ENCODE assay signal across 21 cellular contexts in genomic region chr10:85430991-85431390, GRCh38.
DNase-seq lines count a peak whose midpoint lies in the region; ATAC-seq, FAIRE-seq and TF ChIP-seq lines count a peak whose summit lies in the region.
"Had no signal": no experiment of that assay in that cellular context is flagged by ENCODE, and none has a peak within 500 bp of the region (broad histone marks: within the 10 kb centered on the region; RNA-seq: fewer than 3 reads in every experiment).

No MANE protein-coding gene starts in this region.

- H3K4me2 ChIP-seq in A549: no peak overlapping the region
- no peak overlapping the region for H3K4me2 ChIP-seq in hepatocyte

- POLR2A ChIA-PET in A549 (lab: Yijun Ruan, JAX): no interaction called here

- TF ChIP-seq EP300 in A549 (IDR thresholded peaks at IDR 0.05): no peak

- no peak for TF ChIP-seq CTCF in A549 (IDR thresholded peaks at IDR 0.05)
- no peak for TF ChIP-seq CTCF in hepatocyte (IDR thresholded peaks at IDR 0.05; ENCODE audit: poor library complexity)
- no peak for TF ChIP-seq CTCF in BE2C (IDR thresholded peaks at IDR 0.05; ENCODE audit: low read depth, low read length)

- no peak for TF ChIP-seq RAD21 in A549 (conservative IDR thresholded peaks at IDR 0.05 in 1 of 2, IDR thresholded peaks at IDR 0.05 in 1 of 2)

- no peak overlapping the region for H2AFZ ChIP-seq in hepatocyte

- no peaks in the 10 kb centered on the region for H3K79me2 ChIP-seq in hepatocyte

- H3K9me3 ChIP-seq in A549 (no peaks in the 10 kb centered on the region), hepatocyte (ENCODE audit: low read depth) (no peaks in the 10 kb centered on the region), BE2C (no peaks in the 10 kb centered on the region)
- H3K9me3 ChIP-seq: Peyer's patch, SJCRH30 had no signal

- DNase-seq in A549 (ENCODE audit: low read depth in 1 of 2, low spot score in 1 of 2): peak in 1 of 2 experiments; percentile 26
- DNase-seq in H4 (ENCODE audit: low spot score): peak; percentile 14
- DNase-seq in T1000 (lab: John Stamatoyannopoulos, UW): peak; percentile 14
- DNase-seq in hepatocyte (ENCODE audit: low spot score): peak; percentile 39
- DNase-seq in activated T-cell treated with anti-CD3 and anti-CD28 coated beads for 4 hours: no peak
- DNase-seq in NCI-H1930 (lab: John Stamatoyannopoulos, UW): no peak
- DNase-seq in BE2C: no peak
- DNase-seq: CD4-positive, CD25-positive, alpha-beta regulatory T cell; COR-L47; DMS 273 treated with DMSO at 0.1 percent for 48 hours; H9; Karpas-422; NCI-H187; NCI-H2107; NCI-H774; Peyer's patch; SJCRH30; T-cell had no signal

- H3K27me3 ChIP-seq in hepatocyte (no peaks in the 10 kb centered on the region), BE2C (no peaks in the 10 kb centered on the region)
- H3K27me3 ChIP-seq: Peyer's patch, SJCRH30 had no signal

- no peaks in the 10 kb centered on the region for H3K36me3 ChIP-seq in hepatocyte (replicated peaks; ENCODE audit: insufficient read depth, low read depth)
- H3K36me3 ChIP-seq in BE2C: no peaks in the 10 kb centered on the region
- H3K36me3 ChIP-seq: Peyer's patch, SJCRH30 had no signal

- CTCF ChIA-PET in A549 (lab: Yijun Ruan, JAX): interaction anchor here (1.2 kb wide), 1 partner anchor 31 kb away, joined by 3 read pairs; no protein-coding TSS in a partner anchor

- H3K4me1 ChIP-seq in A549: no peaks in the 10 kb centered on the region
- no peaks in the 10 kb centered on the region for H3K4me1 ChIP-seq in hepatocyte (ENCODE audit: insufficient read depth)
- no peaks in the 10 kb centered on the region; the same call in 1 of the 2 replicates for H3K4me1 ChIP-seq in BE2C
- H3K4me1 ChIP-seq: Peyer's patch, SJCRH30 had no signal

- TF ChIP-seq POLR2A in A549 (IDR thresholded peaks at IDR 0.05; ENCODE audit: low read length): no peak

- no peaks in the 10 kb centered on the region for H3K9me2 ChIP-seq in hepatocyte (replicated peaks; ENCODE audit: insufficient read depth)

- no peak for FAIRE-seq in A549 (lab: Jason Lieb, UNC)
- FAIRE-seq: A204.1, GM12892, HTR-8/SVneo had no signal

- H3K4me3 ChIP-seq in A549: no peak overlapping the region
- H3K4me3 ChIP-seq in hepatocyte: no peak overlapping the region
- no peak overlapping the region for H3K4me3 ChIP-seq in BE2C (ENCODE audit: low read depth, low read length)
- H3K4me3 ChIP-seq: Peyer's patch, SJCRH30 had no signal

- H4K20me1 ChIP-seq in hepatocyte (ENCODE audit: insufficient read depth, poor library complexity, severe bottlenecking): no peaks in the 10 kb centered on the region

- peak; percentile 71 to 81; a peak in 5 of 6 replicates for ATAC-seq in A549
- ATAC-seq: T-cell had no signal

- 21% methylated on average over 2 of the region's 2 CpGs for WGBS in A549 (ENCODE audit: missing lambda C conversion rate)
- 67% methylated on average over 2 of the region's 2 CpGs for WGBS in hepatocyte (ENCODE audit: low lambda C conversion rate, missing lambda C conversion rate)

- H3K27ac ChIP-seq in A549 (no peak overlapping the region), hepatocyte (no peak overlapping the region)
- H3K27ac ChIP-seq: Peyer's patch, SJCRH30 had no signal

TF ChIP-seq in A549, 52 proteins besides CTCF, POLR2A, EP300 and RAD21:
- TF ChIP-seq FOSL2 (IDR thresholded peaks at IDR 0.05) (no peak), FOSL2 (CRISPR knock-in tag; IDR thresholded peaks at IDR 0.05) (no peak), RFX5 (IDR thresholded peaks at IDR 0.05) (no peak), HOXA7 (CRISPR knock-in tag; IDR thresholded peaks at IDR 0.05) (no peak), TFCP2L1 (CRISPR knock-in tag; IDR thresholded peaks at IDR 0.05) (no peak), NFE2L2 (conservative IDR thresholded peaks at IDR 0.05; ENCODE audit: low read length) (no peak), FOXS1 (CRISPR knock-in tag; IDR thresholded peaks at IDR 0.05) (no peak), SMC3 (IDR thresholded peaks at IDR 0.05) (no peak), POLR2AphosphoS2 (conservative IDR thresholded peaks at IDR 0.05; ENCODE audit: low read length) (no peak)

Comparison
In these comparisons a context has a peak if more than half of its experiments do, and no peak if none do; other contexts are left out.
1. DNase-seq: peak in H4 (single experiment), T1000 (single experiment) and hepatocyte (single experiment); none in activated T-cell treated with anti-CD3 and anti-CD28 coated beads for 4 hours (single experiment), NCI-H1930 (0 of 2) and BE2C (single experiment).